In genomic region chr1:169367686-169368405, GRCh38 we compare ENCODE assay signal across 8 cellular contexts. TPM values are rescaled to one million over a fixed set of nuclear protein-coding genes. Genes with fewer than 3 reads are reported as not detected.
DNase-seq lines count a peak whose midpoint lies in the region; ATAC-seq and TF ChIP-seq lines count a peak whose summit lies in the region.

BLZF1 (plus strand) TSS chr1:169368195; CDS start chr1:169369523, 1,328 bp downstream.
NME7 (minus strand) TSS chr1:169367797; CDS start chr1:169367710, 87 bp downstream.

- H3K4me1 Mint-ChIP-seq in endodermal cell = peaks cover 5% of the 10 kb centered on the region

- no peaks in the 10 kb centered on the region for H3K27me3 Mint-ChIP-seq in endodermal cell (ENCODE audit: insufficient read depth)

- H3K9ac ChIP-seq in endodermal cell (ENCODE audit: extremely low read depth, low read length, poor library complexity, severe bottlenecking) (peak within 1 kb of the TSS; percentile 50), mesenchymal stem cell (ENCODE audit: low read length) (peak within 1 kb of the TSS; percentile 98)

- H3K9me3 ChIP-seq in endodermal cell (ENCODE audit: control insufficient read depth, low read length) = peaks cover 9% of the 10 kb centered on the region
- H3K9me3 ChIP-seq in mesenchymal stem cell (ENCODE audit: control insufficient read depth, low read length) = no peaks in the 10 kb centered on the region

- H3K36me3 ChIP-seq in endodermal cell (ENCODE audit: control insufficient read depth, insufficient read depth, low read length) (peaks cover 25% of the 10 kb centered on the region), mesenchymal stem cell (ENCODE audit: control insufficient read depth in 1 of 2, insufficient read depth in 2 of 2, low read depth in 1 of 2, low read length in 2 of 2) (peaks cover 0 to 32% of the 10 kb centered on the region in 2 experiments)

- H3K23ac ChIP-seq in mesenchymal stem cell (ENCODE audit: low read length in 2 of 2) = peak within 1 kb of the TSS in 1 of 2 experiments; percentile 50

- H3K79me1 ChIP-seq in mesenchymal stem cell (replicated peaks; ENCODE audit: low read length, poor library complexity, severe bottlenecking) = peaks cover 17% of the 10 kb centered on the region

- H3K4me3 Mint-ChIP-seq in endodermal cell = no peak within 1 kb of the TSS

- no peak within 1 kb of the TSS for H4K91ac ChIP-seq in mesenchymal stem cell (ENCODE audit: low read length)

- no peak within 1 kb of the TSS for H3K27ac ChIP-seq in endodermal cell (ENCODE audit: low read depth, low read length)
- peak within 1 kb of the TSS; percentile 98 for H3K27ac ChIP-seq in mesenchymal stem cell (ENCODE audit: low read length, poor library complexity, severe bottlenecking)

- peak within 1 kb of the TSS; percentile 15 for H2AFZ ChIP-seq in mesenchymal stem cell (ENCODE audit: low read depth, low read length)

- CTCF ChIA-PET in activated CD8-positive, alpha-beta memory T cell treated with anti-CD3 and anti-CD28 coated beads for 36 hours (lab: Charles Lee) = interaction anchor here (1.0 to 1.5 kb wide), 3 partner anchors 17 to 1025 kb away, joined by 3 read pairs; no protein-coding TSS in a partner anchor

- peaks cover 19% of the 10 kb centered on the region for H3K36me3 Mint-ChIP-seq in endodermal cell (ENCODE audit: low read depth)

- no peak within 1 kb of the TSS for H2AK5ac ChIP-seq in mesenchymal stem cell (ENCODE audit: low read length, severe bottlenecking)

- H4K8ac ChIP-seq in mesenchymal stem cell (ENCODE audit: low read length) = peak within 1 kb of the TSS; percentile 66

- WGBS in endodermal cell (ENCODE audit: insufficient coverage in 1 of 2, insufficient read length in 1 of 2), 2 experiments = 0% methylated on average over 34 to 37 of the region's 37 CpGs
- under 1% methylated on average over 37 of the region's 37 CpGs for WGBS in mesenchymal stem cell

- H2BK5ac ChIP-seq in mesenchymal stem cell (ENCODE audit: low read depth, low read length, poor library complexity, severe bottlenecking) = peak within 1 kb of the TSS; percentile 94

- no peak within 1 kb of the TSS for H2BK120ac ChIP-seq in mesenchymal stem cell (ENCODE audit: low read depth, low read length)

- H3K9me3 Mint-ChIP-seq in endodermal cell = no peaks in the 10 kb centered on the region

- H3K27ac Mint-ChIP-seq in endodermal cell = no peak within 1 kb of the TSS

- peak within 1 kb of the TSS; percentile 82 for H3K4me2 ChIP-seq in mesenchymal stem cell (ENCODE audit: low read length, poor library complexity, severe bottlenecking)

- H3K14ac ChIP-seq in mesenchymal stem cell (ENCODE audit: low read length in 2 of 2) = no peak within 1 kb of the TSS

- no peak for TF ChIP-seq CTCF in endodermal cell (conservative IDR thresholded peaks at IDR 0.05)

- H3K27me3 ChIP-seq in endodermal cell (ENCODE audit: control insufficient read depth, insufficient read depth, low read length, poor library complexity, severe bottlenecking) = no peaks in the 10 kb centered on the region
- no peaks in the 10 kb centered on the region for H3K27me3 ChIP-seq in mesenchymal stem cell (ENCODE audit: control insufficient read depth in 1 of 2, insufficient read depth in 1 of 2, low read length in 2 of 2)

- peak; percentile 91 for ATAC-seq in GM21360 (IDR thresholded peaks at IDR 0.05; ENCODE audit: unreplicated experiment)

- H2BK15ac ChIP-seq in mesenchymal stem cell (ENCODE audit: low read depth, poor library complexity, severe bottlenecking) = no peak within 1 kb of the TSS

- H3K4ac ChIP-seq in mesenchymal stem cell (ENCODE audit: low read depth in 1 of 2, low read length in 2 of 2) = peak within 1 kb of the TSS in 1 of 2 experiments; percentile 46

- H3K4me1 ChIP-seq in endodermal cell (ENCODE audit: control insufficient read depth, insufficient read depth, low read length) (no peaks in the 10 kb centered on the region), mesenchymal stem cell (ENCODE audit: control insufficient read depth, insufficient read depth, low read depth, low read length) (peaks cover 2% of the 10 kb centered on the region)

- H2BK12ac ChIP-seq in mesenchymal stem cell (ENCODE audit: low read length in 2 of 2) = peak within 1 kb of the TSS; percentile 6 to 21

- DNase-seq in CMK (ENCODE audit: low read depth) (peak; percentile 98), HT-29 (ENCODE audit: low spot score) (peak; percentile 97), NOMO-1 (lab: John Stamatoyannopoulos, UW; ENCODE audit: unreplicated experiment in 2 of 2) (peak; percentile 95 to 97), endodermal cell (peak; percentile 98), mesenchymal stem cell (peak; percentile 98)
- DNase-seq in stimulated activated CD8-positive, alpha-beta memory T cell treated with anti-CD3 and anti-CD28 coated beads, Interleukin-12 subunit alpha, Interleukin-12 subunit beta, amount 100 ng/mL, for 4 hours (ENCODE audit: low read depth) = peak; percentile 98

- H3K4me3 ChIP-seq in endodermal cell (ENCODE audit: low read length) = peak within 1 kb of the TSS; percentile 99
- peak within 1 kb of the TSS; percentile 73 to 98 for H3K4me3 ChIP-seq in mesenchymal stem cell (ENCODE audit: insufficient read depth in 1 of 2, low read depth in 1 of 2, low read length in 2 of 2)

- H3K18ac ChIP-seq in mesenchymal stem cell (ENCODE audit: low read depth in 1 of 2, low read length in 2 of 2) = peak within 1 kb of the TSS; percentile 5 to 34

- POLR2A ChIA-PET in activated CD8-positive, alpha-beta memory T cell treated with anti-CD3 and anti-CD28 coated beads for 36 hours (lab: Charles Lee) = interaction anchor here (0.5 to 1.1 kb wide), 2 partner anchors 23 to 169 kb away, joined by 3 to 4 read pairs; no protein-coding TSS in a partner anchor

RNA-seq across cellular contexts. Expression of gene BLZF1, which starts in this region (rescaled TPM):
- total RNA-seq in HT-29 (2014; rRNA removed; shearing (Covaris generic)) = 6.9 and 8.4 TPM in 2 replicates
- 10 to 100 TPM; 14.7 to 16.0 TPM for total RNA-seq in activated CD8-positive, alpha-beta memory T cell treated with anti-CD3 and anti-CD28 coated beads for 36 hours
- total RNA-seq in endodermal cell = 10 to 100 TPM; 16.8 to 18.4 TPM
- 14.2 TPM for polyA plus RNA-seq in endodermal cell (2013, experiment 1 of 2)
- 12.9 TPM for polyA plus RNA-seq in endodermal cell (2013, experiment 2 of 2)
- polyA plus RNA-seq in mesenchymal stem cell (2013, experiment 1 of 2) = 19.7 TPM
- polyA plus RNA-seq in mesenchymal stem cell (2013, experiment 2 of 2) = 19.7 TPM

RNA-seq across cellular contexts. Expression of gene NME7, which starts in this region (rescaled TPM):
- total RNA-seq in HT-29 (2014; rRNA removed; shearing (Covaris generic)) = 4.9 and 7.1 TPM in 2 replicates
- total RNA-seq in activated CD8-positive, alpha-beta memory T cell treated with anti-CD3 and anti-CD28 coated beads for 36 hours = 10 to 100 TPM; 25.4 to 27.0 TPM
- 10 to 100 TPM; 28.1 to 32.3 TPM for total RNA-seq in endodermal cell
- polyA plus RNA-seq in endodermal cell (2013, experiment 1 of 2) = 29.2 TPM
- polyA plus RNA-seq in endodermal cell (2013, experiment 2 of 2) = 38.8 TPM
- polyA plus RNA-seq in mesenchymal stem cell (2013, experiment 1 of 2) = 65.9 TPM
- polyA plus RNA-seq in mesenchymal stem cell (2013, experiment 2 of 2) = 65.5 TPM
